ENCODE assay signal across 13 cellular contexts in the genomic region with DNA sequence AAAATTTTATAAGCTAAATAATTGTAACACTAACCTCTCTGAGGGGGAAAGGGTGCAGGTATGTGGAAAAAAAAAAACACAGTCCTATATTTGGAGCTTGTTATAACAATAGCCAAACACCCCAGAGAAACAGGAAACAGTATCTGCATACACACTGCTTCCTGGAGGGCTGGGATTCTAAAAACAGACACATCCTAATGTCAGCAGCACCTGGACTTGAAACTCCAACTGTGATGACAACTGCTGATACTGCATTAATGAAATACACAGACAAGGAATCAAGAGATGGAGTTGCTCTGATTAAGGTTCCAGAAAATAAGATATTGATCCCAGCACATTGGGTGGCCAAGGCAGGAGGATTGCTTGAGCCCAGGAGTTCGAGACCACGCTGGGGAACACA. TPM values are rescaled to one million over a fixed set of nuclear protein-coding genes. Genes with fewer than 3 reads are reported as not detected.
DNase-seq lines count a peak whose midpoint lies in the region; ATAC-seq and TF ChIP-seq lines count a peak whose summit lies in the region.
"Had no signal": no experiment of that assay in that cellular context is flagged by ENCODE, and none has a peak within 500 bp of the region (broad histone marks: within the 10 kb centered on the region; RNA-seq: fewer than 3 reads in every experiment).

No MANE protein-coding gene starts in this region.

- no peaks in the 10 kb centered on the region for H3K27me3 ChIP-seq in neutrophil
- no peaks in the 10 kb centered on the region for H3K27me3 ChIP-seq in sigmoid colon

- H3K27ac ChIP-seq in neutrophil (peak overlapping the region; percentile 90), sigmoid colon (no peak overlapping the region)

- CTCF ChIA-PET in activated CD8-positive, alpha-beta memory T cell treated with anti-CD3 and anti-CD28 coated beads, Interleukin-2, amount 10 ng/mL, durations not matched to agents 7 days and 5 days (lab: Charles Lee): interaction anchor here (1.1 kb wide), 2 partner anchors 8 to 101 kb away, joined by 3 to 5 read pairs; no protein-coding TSS in a partner anchor
- CTCF ChIA-PET in activated CD8-positive, alpha-beta T cell treated with anti-CD3 and anti-CD28 coated beads for 36 hours (lab: Charles Lee): interaction anchor here (1.3 kb wide), 1 partner anchor 24 kb away, joined by 3 read pairs; no protein-coding TSS in a partner anchor

- intact Hi-C loops in activated CD8-positive, alpha-beta T cell treated with anti-CD3 and anti-CD28 coated beads for 36 hours (cut with micrococcal nuclease): loop anchor here (5.0 kb wide), 1 partner anchor 51 kb away; no protein-coding TSS in a partner anchor
- intact Hi-C loops in sigmoid colon (cut with DNase I): loop anchor here (5.0 kb wide), 1 partner anchor 166 kb away; a partner anchor contains a TSS

- TF ChIP-seq POLR2A in sigmoid colon (IDR thresholded peaks at IDR 0.05): no peak

- H3K4me1 Mint-ChIP-seq in activated CD8-positive, alpha-beta memory T cell treated with anti-CD3 and anti-CD28 coated beads, Interleukin-2, amount 10 ng/mL, durations not matched to agents 7 days and 5 days: peaks cover 49% of the 10 kb centered on the region
- peaks cover 54% of the 10 kb centered on the region for H3K4me1 Mint-ChIP-seq in activated CD8-positive, alpha-beta T cell treated with anti-CD3 and anti-CD28 coated beads for 36 hours (ENCODE audit: low read depth)

- no peaks in the 10 kb centered on the region for H3K27me3 Mint-ChIP-seq in activated CD8-positive, alpha-beta memory T cell treated with anti-CD3 and anti-CD28 coated beads, Interleukin-2, amount 10 ng/mL, durations not matched to agents 7 days and 5 days
- no peaks in the 10 kb centered on the region for H3K27me3 Mint-ChIP-seq in activated CD8-positive, alpha-beta T cell treated with anti-CD3 and anti-CD28 coated beads for 36 hours

- no peaks in the 10 kb centered on the region for H3K9me3 Mint-ChIP-seq in activated CD8-positive, alpha-beta memory T cell treated with anti-CD3 and anti-CD28 coated beads, Interleukin-2, amount 10 ng/mL, durations not matched to agents 7 days and 5 days (ENCODE audit: low read depth)
- no peaks in the 10 kb centered on the region for H3K9me3 Mint-ChIP-seq in activated CD8-positive, alpha-beta T cell treated with anti-CD3 and anti-CD28 coated beads for 36 hours
- H3K9me3 Mint-ChIP-seq: activated T-cell treated with anti-CD3 and anti-CD28 coated beads, Interleukin-2, amount 50 U/mL, for 72 hours; immature natural killer cell; nephron progenitor cell had no signal

- TF ChIP-seq EP300 in sigmoid colon (IDR thresholded peaks at IDR 0.05): no peak

- no peak for DNase-seq in activated CD8-positive, alpha-beta memory T cell treated with anti-CD3 and anti-CD28 coated beads, Interleukin-2, amount 10 ng/mL, durations not matched to agents 7 days and 5 days
- no peak for DNase-seq in activated CD8-positive, alpha-beta memory T cell treated with anti-CD3 and anti-CD28 coated beads, Interleukin-2, amount 50 U/mL, for 4 hours
- DNase-seq in KBM-7 (peak; percentile 53), sigmoid colon (no peak), mesenteric fat pad (ENCODE audit: low spot score) (no peak)
- DNase-seq in activated CD8-positive, alpha-beta T cell treated with anti-CD3 and anti-CD28 coated beads for 36 hours: no peak
- DNase-seq: activated T-cell treated with anti-CD3 and anti-CD28 coated beads, Interleukin-2, amount 50 U/mL, for 72 hours; immature natural killer cell; NCI-H1930; nephron progenitor cell; PC-3 had no signal

- no peak for TF ChIP-seq CTCF in activated CD8-positive, alpha-beta T cell treated with anti-CD3 and anti-CD28 coated beads for 36 hours (IDR thresholded peaks at IDR 0.05)
- no peak for TF ChIP-seq CTCF in neutrophil (IDR thresholded peaks at IDR 0.05)
- TF ChIP-seq CTCF in sigmoid colon (IDR thresholded peaks at IDR 0.05): no peak

- WGBS in sigmoid colon, 2 donors: 80 to 96% methylated on average over 2 of the region's 2 CpGs

- in situ Hi-C loops in KBM-7 (cut with MboI; ENCODE audit: low pct_unique_long_range_greater_than_20kb, low sequenced_read_pairs): no loop called here

- H3K27ac Mint-ChIP-seq in activated CD8-positive, alpha-beta memory T cell treated with anti-CD3 and anti-CD28 coated beads, Interleukin-2, amount 10 ng/mL, durations not matched to agents 7 days and 5 days: peak overlapping the region; percentile 69
- H3K27ac Mint-ChIP-seq in activated CD8-positive, alpha-beta T cell treated with anti-CD3 and anti-CD28 coated beads for 36 hours: peak overlapping the region; percentile 78
- H3K27ac Mint-ChIP-seq: activated T-cell treated with anti-CD3 and anti-CD28 coated beads, Interleukin-2, amount 50 U/mL, for 72 hours; nephron progenitor cell had no signal

- H3K4me3 ChIP-seq in neutrophil (ENCODE audit: low read depth in 1 of 2, low read length in 1 of 2) (no peak overlapping the region), sigmoid colon (no peak overlapping the region)

- POLR2A ChIA-PET in activated CD8-positive, alpha-beta T cell treated with anti-CD3 and anti-CD28 coated beads for 36 hours (lab: Charles Lee): interaction anchor here (3.1 kb wide), 1 partner anchor 8 kb away, joined by 27 read pairs; a partner anchor contains a TSS

- ATAC-seq in activated CD8-positive, alpha-beta memory T cell treated with anti-CD3 and anti-CD28 coated beads, Interleukin-2, amount 10 ng/mL, durations not matched to agents 7 days and 5 days: no peak
- ATAC-seq in activated CD8-positive, alpha-beta T cell treated with anti-CD3 and anti-CD28 coated beads for 36 hours: no peak
- no peak for ATAC-seq in GM19467 (IDR thresholded peaks at IDR 0.05; ENCODE audit: unreplicated experiment)
- ATAC-seq: activated T-cell treated with anti-CD3 and anti-CD28 coated beads, Interleukin-2, amount 50 U/mL, for 72 hours; PC-3 had no signal

- H3K36me3 Mint-ChIP-seq in activated CD8-positive, alpha-beta memory T cell treated with anti-CD3 and anti-CD28 coated beads, Interleukin-2, amount 10 ng/mL, durations not matched to agents 7 days and 5 days: peaks cover 28% of the 10 kb centered on the region
- H3K36me3 Mint-ChIP-seq in activated CD8-positive, alpha-beta T cell treated with anti-CD3 and anti-CD28 coated beads for 36 hours (ENCODE audit: low read depth): peaks cover 38% of the 10 kb centered on the region

- H3K36me3 ChIP-seq in neutrophil (no peaks in the 10 kb centered on the region), sigmoid colon (peaks cover 0 to 12% (median 0%) of the 10 kb centered on the region in 4 donors)

- no peaks in the 10 kb centered on the region for H3K9me3 ChIP-seq in neutrophil
- no peaks in the 10 kb centered on the region for H3K9me3 ChIP-seq in sigmoid colon

- peaks cover 86 to 89% of the 10 kb centered on the region in 2 experiments for H3K4me1 ChIP-seq in neutrophil (ENCODE audit: control insufficient read depth in 1 of 2, insufficient read depth in 1 of 2, low read depth in 1 of 2, low read length in 1 of 2)
- peaks cover 0 to 21% (median 11%) of the 10 kb centered on the region in 4 donors for H3K4me1 ChIP-seq in sigmoid colon

- H3K4me3 Mint-ChIP-seq in activated CD8-positive, alpha-beta memory T cell treated with anti-CD3 and anti-CD28 coated beads, Interleukin-2, amount 10 ng/mL, durations not matched to agents 7 days and 5 days: no peak overlapping the region
- no peak overlapping the region for H3K4me3 Mint-ChIP-seq in activated CD8-positive, alpha-beta T cell treated with anti-CD3 and anti-CD28 coated beads for 36 hours
- H3K4me3 Mint-ChIP-seq: immature natural killer cell, nephron progenitor cell had no signal

RNA-seq across cellular contexts. Expression of a gene that starts 9.3 kb away (rescaled TPM):
- 10 to 100 TPM; 21.6 to 22.2 TPM for total RNA-seq in activated CD8-positive, alpha-beta memory T cell treated with anti-CD3 and anti-CD28 coated beads, Interleukin-2, amount 10 ng/mL, durations not matched to agents 7 days and 5 days
- 10 to 100 TPM; 17.7 to 20.2 TPM for total RNA-seq in activated CD8-positive, alpha-beta T cell treated with anti-CD3 and anti-CD28 coated beads for 36 hours
- total RNA-seq in sigmoid colon (10 to 100 TPM in 2 of 4 donors, 1 to 10 TPM in 2; 7.5 to 11.7 (median 9.7) TPM), mesenteric fat pad (25.1 TPM)
- polyA plus RNA-seq in sigmoid colon: 10 to 100 TPM in 1 of 3 donors, 1 to 10 TPM in 2; 3.0 to 10.9 (median 4.9) TPM

RNA-seq across cellular contexts. Expression of a gene that starts 45.5 kb away (rescaled TPM):
- total RNA-seq in activated CD8-positive, alpha-beta memory T cell treated with anti-CD3 and anti-CD28 coated beads, Interleukin-2, amount 10 ng/mL, durations not matched to agents 7 days and 5 days: 10 to 100 TPM; 56.2 to 66.0 TPM
- total RNA-seq in activated CD8-positive, alpha-beta T cell treated with anti-CD3 and anti-CD28 coated beads for 36 hours: 10 to 100 TPM; 61.3 to 63.3 TPM
- total RNA-seq in sigmoid colon: 10 to 100 TPM; 42.4 to 72.0 (median 60.5) TPM
- 100 to 1,000 TPM in 1 of 3 donors, 10 to 100 TPM in 2; 59.9 to 136 (median 80.5) TPM for polyA plus RNA-seq in sigmoid colon
- 156 TPM for total RNA-seq in mesenteric fat pad
